26 cellular contexts compared by ENCODE assay signal in genomic region chr18:62044490-62045000, GRCh38.
DNase-seq lines count a peak whose midpoint lies in the region; ATAC-seq and TF ChIP-seq lines count a peak whose summit lies in the region.
"Had no signal": no experiment of that assay in that cellular context is flagged by ENCODE, and none has a peak within 500 bp of the region (broad histone marks: within the 10 kb centered on the region; RNA-seq: fewer than 3 reads in every experiment).

No MANE protein-coding gene starts in this region.

- no peak for TF ChIP-seq RAD21 in SK-N-SH (IDR thresholded peaks at IDR 0.05; ENCODE audit: low read length)

- DNase-seq in SK-N-SH (no peak), choroid plexus epithelial cell (ENCODE audit: low read depth) (peak; percentile 72), globus pallidus (ENCODE audit: low spot score) (no peak), psoas muscle (no peak)
- DNase-seq: 8988T; AML-193; Calu3; CD8-positive, alpha-beta T cell; DMS53; EL; H7; HFFc6; KBM-7; MM.1S; NCI-H1048; NCI-H1436 treated with DMSO at 0.1 percent for 48 hours; NCI-H1930; NCI-H345; NCI-H82; OCI-M1; SHP77 had no signal

- H3K4me1 ChIP-seq in SK-N-SH (ENCODE audit: control insufficient read depth in 1 of 2, insufficient read depth in 2 of 2, low read depth in 1 of 2, low read length in 1 of 2) (peaks cover 10 to 12% of the 10 kb centered on the region in 2 experiments; a peak in 3 of 4 replicates), psoas muscle (no peaks in the 10 kb centered on the region)

- no peaks in the 10 kb centered on the region for H4K20me1 ChIP-seq in SK-N-SH (ENCODE audit: insufficient read depth)

- no peaks in the 10 kb centered on the region for H3K9me2 ChIP-seq in SK-N-SH

- no peaks in the 10 kb centered on the region for H3K9me3 ChIP-seq in SK-N-SH
- H3K9me3 ChIP-seq in psoas muscle: peaks cover 5% of the 10 kb centered on the region

- peaks cover 5% of the 10 kb centered on the region for H3F3A ChIP-seq in SK-N-SH (replicated peaks; ENCODE audit: insufficient read depth)

- H3K79me2 ChIP-seq in SK-N-SH (ENCODE audit: insufficient read depth): no peaks in the 10 kb centered on the region

- intact Hi-C loops in psoas muscle (cut with DNase I): no loop called here

- H3K27ac ChIP-seq in SK-N-SH (ENCODE audit: low read depth in 2 of 2, low read length in 1 of 2): no peak overlapping the region; a peak in 1 of 4 replicates
- H3K27ac ChIP-seq in VCaP: peak overlapping the region; percentile 42
- no peak overlapping the region for H3K27ac ChIP-seq in psoas muscle
- H3K27ac ChIP-seq: HL-60 had no signal

- H3K4me3 ChIP-seq in SK-N-SH (ENCODE audit: low read depth in 2 of 2, low read length in 1 of 2) (no peak overlapping the region), choroid plexus epithelial cell (ENCODE audit: low read depth, low read length) (no peak overlapping the region), psoas muscle (no peak overlapping the region)

- TF ChIP-seq CTCF in SK-N-SH (IDR thresholded peaks at IDR 0.05): no peak
- no peak for TF ChIP-seq CTCF in VCaP (conservative IDR thresholded peaks at IDR 0.05)
- no peak for TF ChIP-seq CTCF in choroid plexus epithelial cell (conservative IDR thresholded peaks at IDR 0.05; ENCODE audit: low read depth, low read length)
- no peak for TF ChIP-seq CTCF in psoas muscle (IDR thresholded peaks at IDR 0.05)

- H3K27me3 ChIP-seq in SK-N-SH (ENCODE audit: insufficient read depth) (no peaks in the 10 kb centered on the region), psoas muscle (ENCODE audit: insufficient read depth in 3 of 3, low read length in 2 of 3) (no peaks in the 10 kb centered on the region)

- ATAC-seq in SK-N-SH treated with all-trans-retinoic acid at 6 μM for 48 hours (no peak), psoas muscle (no peak), HG02623 (IDR thresholded peaks at IDR 0.05; ENCODE audit: unreplicated experiment) (no peak)
- ATAC-seq: CD8-positive, alpha-beta T cell; HepG2 had no signal

- CTCF ChIA-PET in SK-N-SH (lab: Yijun Ruan, JAX): interaction anchor here (1.4 to 1.7 kb wide), 3 partner anchors 29 to 144 kb away, joined by 3 to 5 read pairs (median 4); no protein-coding TSS in a partner anchor

- no peak for TF ChIP-seq EP300 in SK-N-SH (IDR thresholded peaks at IDR 0.05; ENCODE audit: borderline replicate concordance in 1 of 2, low read depth in 1 of 2, low read length in 1 of 2)

- WGBS in SK-N-SH (ENCODE audit: low lambda C conversion rate): 42% methylated on average over 2 of the region's 2 CpGs
- 57 to 71% (median 66%) methylated on average over 2 of the region's 2 CpGs for WGBS in psoas muscle, 3 donors

- no peak overlapping the region for H2AFZ ChIP-seq in SK-N-SH (ENCODE audit: low read depth)

- no peak overlapping the region for H3K4me2 ChIP-seq in SK-N-SH

- H3K9ac ChIP-seq in SK-N-SH: no peak overlapping the region

- H3K36me3 ChIP-seq in SK-N-SH (replicated peaks in 1 of 2; ENCODE audit: control insufficient read depth in 1 of 2, insufficient read depth in 2 of 2, low read length in 1 of 2): no peaks in the 10 kb centered on the region
- H3K36me3 ChIP-seq in psoas muscle (ENCODE audit: insufficient read depth in 1 of 2, low read depth in 1 of 2): peaks cover 0 to 4% of the 10 kb centered on the region in 2 donors

- POLR2A ChIA-PET in SK-N-SH (lab: Yijun Ruan, JAX): no interaction called here

TF ChIP-seq in SK-N-SH treated with all-trans-retinoic acid at 6 μM for 48 hours, 23 proteins besides CTCF, POLR2A, EP300 and RAD21 (continues in another document):
- no peak for TF ChIP-seq TSHZ2 (CRISPR knock-in tag; IDR thresholded peaks at IDR 0.05)
- TF ChIP-seq PATZ1 (CRISPR knock-in tag; IDR thresholded peaks at IDR 0.05; ENCODE audit: borderline replicate concordance): no peak
- TF ChIP-seq ZNF70 (CRISPR knock-in tag; IDR thresholded peaks at IDR 0.05): no peak
- TF ChIP-seq ISL1 (CRISPR knock-in tag; IDR thresholded peaks at IDR 0.05): peak; percentile 91

TF ChIP-seq in SK-N-SH, 30 proteins besides CTCF, POLR2A, EP300 and RAD21:
- TF ChIP-seq REST (IDR thresholded peaks at IDR 0.05; ENCODE audit: low read depth, low read length): no peak
- TF ChIP-seq YY1 (IDR thresholded peaks at IDR 0.05; ENCODE audit: low read depth): no peak
- no peak for TF ChIP-seq USF2 (IDR thresholded peaks at IDR 0.05; ENCODE audit: borderline replicate concordance, low read depth, low read length)
- TF ChIP-seq GABPA (IDR thresholded peaks at IDR 0.05; ENCODE audit: low read depth): no peak
- no peak for TF ChIP-seq EZH2phosphoT487 (IDR thresholded peaks at IDR 0.05; ENCODE audit: borderline replicate concordance, low read depth)
- TF ChIP-seq MEF2A (IDR thresholded peaks at IDR 0.05; ENCODE audit: borderline replicate concordance, low read depth): no peak
- TF ChIP-seq TEAD4 (IDR thresholded peaks at IDR 0.05; ENCODE audit: borderline replicate concordance, insufficient read depth): no peak
- TF ChIP-seq POLR2AphosphoS5 (IDR thresholded peaks at IDR 0.05; ENCODE audit: low read depth, low read length): no peak
- no peak for TF ChIP-seq JUND (IDR thresholded peaks at IDR 0.05)
- no peak for TF ChIP-seq RCOR1 (IDR thresholded peaks at IDR 0.05; ENCODE audit: low read length)
- TF ChIP-seq NFIC (IDR thresholded peaks at IDR 0.05; ENCODE audit: borderline replicate concordance): no peak
- TF ChIP-seq RXRA (IDR thresholded peaks at IDR 0.05; ENCODE audit: borderline replicate concordance, low read depth): no peak
- no peak for TF ChIP-seq IRF3 (IDR thresholded peaks at IDR 0.05; ENCODE audit: low read depth, low read length)
- no peak for TF ChIP-seq ZBTB33 (IDR thresholded peaks at IDR 0.05; ENCODE audit: borderline replicate concordance, low read depth)
